In the genomic region with DNA sequence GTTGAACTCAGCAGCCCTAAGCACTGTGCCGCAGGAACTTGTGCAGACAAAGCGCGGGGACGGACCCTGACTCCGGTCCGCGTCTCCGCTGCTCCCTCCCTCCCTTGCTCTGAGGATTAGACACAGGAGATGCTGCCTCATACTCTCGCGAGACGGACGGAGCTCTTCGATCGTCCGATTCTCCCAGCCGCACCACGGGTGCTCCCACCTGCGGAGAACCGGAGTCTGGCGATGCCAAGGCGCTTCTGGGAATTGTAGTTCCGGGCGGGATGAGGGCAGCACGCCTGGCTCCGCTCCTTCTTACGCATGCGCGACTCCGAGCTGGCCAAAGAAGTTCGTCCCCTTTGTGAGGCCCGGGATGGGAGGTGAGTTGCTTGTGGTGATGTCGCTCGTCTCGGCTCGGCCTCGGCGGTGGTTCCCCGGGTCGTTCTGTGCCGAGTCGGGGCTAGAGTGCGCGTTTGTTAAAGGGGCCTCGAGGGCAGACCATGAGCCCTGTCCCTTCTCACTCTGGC, we compare ENCODE assay signal across 8 cellular contexts. TPM values are rescaled to one million over a fixed set of nuclear protein-coding genes. Genes with fewer than 3 reads are reported as not detected.
DNase-seq lines count a peak whose midpoint lies in the region; ATAC-seq, FAIRE-seq and TF ChIP-seq lines count a peak whose summit lies in the region.
"Not testable (repeated sequence)": the region's sequence is repeated elsewhere in the genome, so short reads cannot be mapped to it uniquely, and the experiment has no call there.

A gene (plus strand): TSS at position 340 of the 512 bp plus-strand sequence. CDS start 578 bp downstream, outside the sequence.

- not testable (repeated sequence) for H3K27me3 ChIP-seq in GM06990 (replicated peaks; ENCODE audit: control insufficient read depth, insufficient read depth, low read length); neuronal stem cell (ENCODE audit: control insufficient read depth in 3 of 3, insufficient read depth in 3 of 3, low read depth in 1 of 3, low read length in 3 of 3); subcutaneous abdominal adipose tissue (ENCODE audit: control insufficient read depth in 5 of 5, insufficient read depth in 4 of 5, low read length in 5 of 5)

- H3K18ac ChIP-seq in neuronal stem cell (ENCODE audit: low read length), result peak within 1 kb of the TSS; percentile 64

- WGBS in neuronal stem cell (ENCODE audit: extremely low coverage in 2 of 2, insufficient read length in 2 of 2, insufficient replicate concordance in 1 of 2), 2 donors, result no CpG with 5 or more reads among the region's 44 CpGs

- DNase-seq in GM06990 (ENCODE audit: extremely low read depth, insufficient read length) (peak; percentile 93), NB4 (ENCODE audit: low read depth) (peak; percentile 99), SK-N-DZ (ENCODE audit: low spot score) (peak; percentile 100), frontal cortex (ENCODE audit: low spot score in 2 of 2) (peak; percentile 84), neuronal stem cell (ENCODE audit: low spot score) (peak; percentile 97)
- DNase-seq in activated naive CD4-positive, alpha-beta T cell treated with Interleukin-2 at 50 U/mL for 16 hours, result peak; percentile 98

- not testable (repeated sequence) for H2BK120ac ChIP-seq in neuronal stem cell (ENCODE audit: low read depth, low read length)

- H3K27ac ChIP-seq in neuronal stem cell (replicated peaks; ENCODE audit: low read length); subcutaneous abdominal adipose tissue (ENCODE audit: low read depth, low read length): not testable (repeated sequence)

- H3K4me2 ChIP-seq in neuronal stem cell (ENCODE audit: insufficient read depth, low read length, poor library complexity, severe bottlenecking), result peak within 1 kb of the TSS; percentile 33

- H3K9ac ChIP-seq in neuronal stem cell (ENCODE audit: low read depth, low read length, poor library complexity), result not testable (repeated sequence)
- H3K9ac ChIP-seq in subcutaneous abdominal adipose tissue (ENCODE audit: low read length in 5 of 5), result peak within 1 kb of the TSS in 3 of 5 donors; percentile 25 to 51 (median 40)

- not testable (repeated sequence) for H2BK5ac ChIP-seq in neuronal stem cell (ENCODE audit: low read length)

- not testable (repeated sequence) for H3K14ac ChIP-seq in neuronal stem cell (ENCODE audit: low read length)

- H3K23ac ChIP-seq in neuronal stem cell (ENCODE audit: low read depth, low read length, poor library complexity), result peak within 1 kb of the TSS; percentile 34

- peak; percentile 45 for TF ChIP-seq POLR2A in NB4 (IDR thresholded peaks at IDR 0.05; ENCODE audit: extremely low read depth, insufficient read length)

- H2BK15ac ChIP-seq in neuronal stem cell (ENCODE audit: low read length), result not testable (repeated sequence)

- peaks cover 0 to 22% of the 10 kb centered on the region in 2 donors for H3K9me3 ChIP-seq in neuronal stem cell (replicated peaks in 1 of 2; ENCODE audit: control insufficient read depth in 2 of 2, insufficient read depth in 1 of 2, low read depth in 1 of 2, low read length in 2 of 2)
- H3K9me3 ChIP-seq in subcutaneous abdominal adipose tissue (ENCODE audit: control insufficient read depth in 5 of 5, low read length in 5 of 5), result not testable (repeated sequence)

- H4K8ac ChIP-seq in neuronal stem cell (ENCODE audit: low read depth, low read length), result not testable (repeated sequence)

- H2AFZ ChIP-seq in neuronal stem cell (ENCODE audit: low read length), result peak within 1 kb of the TSS; percentile 83

- H3K4me3 ChIP-seq in GM06990 (replicated peaks; ENCODE audit: low read depth, low read length) (peak within 1 kb of the TSS; percentile 61), NB4 (ENCODE audit: low read depth, low read length) (peak within 1 kb of the TSS; percentile 57), neuronal stem cell (ENCODE audit: low read length in 2 of 2) (peak within 1 kb of the TSS; percentile 56 to 85), subcutaneous abdominal adipose tissue (ENCODE audit: low read depth in 1 of 5, low read length in 5 of 5) (peak within 1 kb of the TSS; percentile 62 to 72 (median 63))

- not testable (repeated sequence) for H3K79me1 ChIP-seq in neuronal stem cell (ENCODE audit: low read depth, low read length)

- H4K91ac ChIP-seq in neuronal stem cell (ENCODE audit: low read depth, low read length, poor library complexity), result not testable (repeated sequence)

- H3K36me3 ChIP-seq in GM06990 (ENCODE audit: control insufficient read depth, insufficient read depth, low read length); subcutaneous abdominal adipose tissue (ENCODE audit: control insufficient read depth in 5 of 5, insufficient read depth in 5 of 5, low read length in 5 of 5): not testable (repeated sequence)
- peaks cover 7 to 28% of the 10 kb centered on the region in 2 donors for H3K36me3 ChIP-seq in neuronal stem cell (replicated peaks in 1 of 2; ENCODE audit: control insufficient read depth in 2 of 2, insufficient read depth in 2 of 2, low read length in 2 of 2)

- not testable (repeated sequence) for H2BK12ac ChIP-seq in neuronal stem cell (ENCODE audit: low read length)

- H3K4me1 ChIP-seq in neuronal stem cell (ENCODE audit: control insufficient read depth in 2 of 2, insufficient read depth in 1 of 2, low read depth in 1 of 2, low read length in 2 of 2); subcutaneous abdominal adipose tissue (ENCODE audit: control insufficient read depth in 5 of 5, insufficient read depth in 5 of 5, low read length in 5 of 5): not testable (repeated sequence)

- peak; percentile 42 for FAIRE-seq in frontal cortex (lab: Jason Lieb, UNC)

- not testable (repeated sequence) for TF ChIP-seq CTCF in GM06990 (IDR thresholded peaks at IDR 0.05; ENCODE audit: insufficient read depth, low read length, poor library complexity, severe bottlenecking); NB4 (IDR thresholded peaks at IDR 0.05; ENCODE audit: low read depth, low read length)

- peak; percentile 95 for ATAC-seq in HG02571 (IDR thresholded peaks at IDR 0.05; ENCODE audit: unreplicated experiment)

- not testable (repeated sequence) for H3K4ac ChIP-seq in neuronal stem cell (ENCODE audit: low read length)

- not testable (repeated sequence) for H2AK5ac ChIP-seq in neuronal stem cell (ENCODE audit: low read depth, low read length)

RNA-seq across cellular contexts. Expression of the gene that starts here (rescaled TPM):
- polyA plus RNA-seq in SK-N-DZ (2014; cell fraction: cytosol; rRNA removed), result 103 and 110 TPM in 2 replicates
- 70.0 and 80.3 TPM in 2 replicates for polyA plus RNA-seq in SK-N-DZ (2014; cell fraction: nucleus; rRNA removed)
- 177 TPM for total RNA-seq in frontal cortex
- polyA plus RNA-seq in neuronal stem cell (2013, experiment 1 of 2), result 56.8 TPM
- 60.3 TPM for polyA plus RNA-seq in neuronal stem cell (2013, experiment 2 of 2)
